In the genomic region with DNA sequence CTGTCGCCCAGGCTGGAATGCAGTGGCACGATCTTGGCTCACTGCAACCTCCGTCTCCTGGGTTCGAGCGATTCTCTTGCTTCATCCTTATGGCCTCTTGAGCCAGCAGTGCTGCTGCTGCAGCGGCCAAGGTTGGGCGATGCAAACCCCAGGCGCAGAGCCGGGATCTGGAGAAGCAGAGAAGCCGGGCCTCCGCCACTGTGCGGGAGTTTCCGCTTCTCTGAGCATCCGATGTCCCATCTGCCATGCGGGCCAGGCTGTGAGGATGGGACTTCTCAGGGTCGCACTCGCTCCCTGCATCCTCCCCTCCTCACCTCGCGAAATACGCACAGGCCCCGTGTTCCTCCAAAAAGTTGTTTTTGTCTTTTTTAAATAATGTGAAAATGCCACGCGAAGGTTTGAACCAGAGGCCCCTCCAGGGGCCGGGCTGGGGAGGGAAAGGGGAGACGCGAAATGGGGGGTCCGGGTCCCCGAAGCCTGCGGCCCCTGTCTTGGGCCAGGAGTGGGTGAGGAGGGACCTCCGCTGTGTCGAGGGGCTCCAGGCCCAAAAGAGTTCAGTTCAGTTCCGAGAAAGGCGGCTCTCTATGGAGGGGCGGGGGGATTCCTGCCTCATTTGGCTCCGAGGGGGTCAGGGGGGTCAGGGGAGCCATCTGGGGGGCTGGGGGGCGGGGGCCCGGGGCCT, we compare ENCODE assay signal across 19 cellular contexts. TPM values are rescaled to one million over a fixed set of nuclear protein-coding genes. Genes with fewer than 3 reads are reported as not detected.
DNase-seq lines count a peak whose midpoint lies in the region; ATAC-seq, FAIRE-seq and TF ChIP-seq lines count a peak whose summit lies in the region.
"Had no signal": no experiment of that assay in that cellular context is flagged by ENCODE, and none has a peak within 500 bp of the region (broad histone marks: within the 10 kb centered on the region; RNA-seq: fewer than 3 reads in every experiment).

No MANE protein-coding gene starts in this region.

- H3K4me1 Mint-ChIP-seq in Caco-2 (ENCODE audit: low read depth, unreplicated experiment): peaks cover 15% of the 10 kb centered on the region
- peaks cover 11% of the 10 kb centered on the region for H3K4me1 Mint-ChIP-seq in stimulated activated effector memory CD8-positive, alpha-beta T cell treated with anti-CD3 and anti-CD28 coated beads, Interleukin-12 subunit alpha, Interleukin-12 subunit beta, amount 100 ng/mL, for 72 hours

- no peak for TF ChIP-seq POLR2A in A549 (IDR thresholded peaks at IDR 0.05; ENCODE audit: low read length)

- no peak for TF ChIP-seq RAD21 in A549 (conservative IDR thresholded peaks at IDR 0.05 in 1 of 2, IDR thresholded peaks at IDR 0.05 in 1 of 2)

- no TSS peak for BruUV-seq in Caco-2 (replicated peaks; lab: Mats Ljungman, UMichigan)

- no peak for TF ChIP-seq EP300 in A549 (IDR thresholded peaks at IDR 0.05)

- H3K36me3 ChIP-seq in Caco-2 (ENCODE audit: control insufficient read depth, insufficient read depth, low read length): no peaks in the 10 kb centered on the region

- WGBS in A549 (ENCODE audit: missing lambda C conversion rate): 92% methylated on average over 34 of the region's 37 CpGs

- CTCF ChIA-PET in A549 (lab: Yijun Ruan, JAX): no interaction called here
- CTCF ChIA-PET in Caco-2 (lab: Charles Lee): no interaction called here
- CTCF ChIA-PET in RWPE1 (lab: Yijun Ruan, JAX): no interaction called here

- H3K4me3 ChIP-seq in A549 (no peak overlapping the region), Caco-2 (ENCODE audit: low read depth, low read length) (no peak overlapping the region)
- H3K4me3 ChIP-seq: GM12878 had no signal

- no peak for TF ChIP-seq CTCF in A549 (IDR thresholded peaks at IDR 0.05)
- TF ChIP-seq CTCF in Caco-2 (IDR thresholded peaks at IDR 0.05; ENCODE audit: insufficient read depth in 1 of 2, low read depth in 1 of 2, low read length in 1 of 2, severe bottlenecking in 1 of 2, unreplicated experiment in 1 of 2): no peak
- no peak for TF ChIP-seq CTCF in RWPE1 (conservative IDR thresholded peaks at IDR 0.05; ENCODE audit: low read depth)

- H3K4me3 Mint-ChIP-seq in Caco-2 (ENCODE audit: unreplicated experiment): no peak overlapping the region
- no peak overlapping the region for H3K4me3 Mint-ChIP-seq in stimulated activated effector memory CD8-positive, alpha-beta T cell treated with anti-CD3 and anti-CD28 coated beads, Interleukin-12 subunit alpha, Interleukin-12 subunit beta, amount 100 ng/mL, for 72 hours
- H3K4me3 Mint-ChIP-seq: B cell had no signal

- POLR2A ChIA-PET in A549 (lab: Yijun Ruan, JAX): no interaction called here
- POLR2A ChIA-PET in Caco-2 (lab: Charles Lee): no interaction called here
- POLR2A ChIA-PET in RWPE1 (lab: Yijun Ruan, JAX; ENCODE audit: low non-redundant PET): no interaction called here

- no peaks in the 10 kb centered on the region for H3K27me3 Mint-ChIP-seq in Caco-2 (ENCODE audit: insufficient read depth, unreplicated experiment)

- no peak overlapping the region for H3K4me2 ChIP-seq in A549

- no peak for FAIRE-seq in A549 (lab: Jason Lieb, UNC)
- FAIRE-seq: GM12878 had no signal

- H3K27ac ChIP-seq in A549 (peak overlapping the region; percentile 55 to 94; a peak in 4 of 6 replicates), RWPE1 (peak overlapping the region; percentile 97; the same call in 1 of the 2 replicates)
- H3K27ac ChIP-seq: HL-60 had no signal

- ATAC-seq in A549 (no peak), GM21423 (IDR thresholded peaks at IDR 0.05; ENCODE audit: unreplicated experiment) (no peak)
- ATAC-seq in stimulated activated effector memory CD8-positive, alpha-beta T cell treated with anti-CD3 and anti-CD28 coated beads, Interleukin-12 subunit alpha, Interleukin-12 subunit beta, amount 100 ng/mL, for 72 hours: no peak
- ATAC-seq: GM12878, Panc1 had no signal

- intact Hi-C loops in Caco-2 (cut with micrococcal nuclease; ENCODE audit: unreplicated experiment): no loop called here

- DNase-seq in A549 (ENCODE audit: low read depth in 1 of 2, low spot score in 1 of 2) (no peak), Caco-2 (no peak), RWPE1 (ENCODE audit: low spot score) (no peak), left kidney (ENCODE audit: low read depth, low spot score) (peak; percentile 34), NCI-H146 treated with DMSO at 0.1 percent for 48 hours (lab: John Stamatoyannopoulos, UW; ENCODE audit: unreplicated experiment) (no peak), SIG-M5 treated with dmso at 0.1 percent for 504 hours (lab: John Stamatoyannopoulos, UW; ENCODE audit: unreplicated experiment) (no peak)
- DNase-seq in stimulated activated effector memory CD8-positive, alpha-beta T cell treated with anti-CD3 and anti-CD28 coated beads, Interleukin-12 subunit alpha, Interleukin-12 subunit beta, amount 100 ng/mL, for 72 hours (ENCODE audit: low spot score in 2 of 2): no peak
- DNase-seq: DMS79 treated with DMSO at 0.1 percent for 48 hours, HCEC 1CT, KG1, NCI-H1105, NCI-H146, NCI-H2081 had no signal

- peaks cover 62% of the 10 kb centered on the region for H3K4me1 ChIP-seq in A549
- H3K4me1 ChIP-seq in Caco-2: peaks cover 13% of the 10 kb centered on the region

- no peaks in the 10 kb centered on the region for H3K27me3 ChIP-seq in Caco-2 (replicated peaks; ENCODE audit: control insufficient read depth, insufficient read depth, low read length)

- H3K36me3 Mint-ChIP-seq in Caco-2 (ENCODE audit: insufficient read depth, unreplicated experiment): peaks cover 66% of the 10 kb centered on the region
- peaks cover 2% of the 10 kb centered on the region for H3K36me3 Mint-ChIP-seq in stimulated activated effector memory CD8-positive, alpha-beta T cell treated with anti-CD3 and anti-CD28 coated beads, Interleukin-12 subunit alpha, Interleukin-12 subunit beta, amount 100 ng/mL, for 72 hours

- no peaks in the 10 kb centered on the region for H3K9me3 Mint-ChIP-seq in Caco-2 (ENCODE audit: unreplicated experiment)
- no peaks in the 10 kb centered on the region for H3K9me3 Mint-ChIP-seq in stimulated activated effector memory CD8-positive, alpha-beta T cell treated with anti-CD3 and anti-CD28 coated beads, Interleukin-12 subunit alpha, Interleukin-12 subunit beta, amount 100 ng/mL, for 72 hours

- peak overlapping the region; percentile 23 for H3K27ac Mint-ChIP-seq in Caco-2 (ENCODE audit: unreplicated experiment)
- no peak overlapping the region for H3K27ac Mint-ChIP-seq in stimulated activated effector memory CD8-positive, alpha-beta T cell treated with anti-CD3 and anti-CD28 coated beads, Interleukin-12 subunit alpha, Interleukin-12 subunit beta, amount 100 ng/mL, for 72 hours
- H3K27ac Mint-ChIP-seq: B cell had no signal

- H3K9me3 ChIP-seq in A549: no peaks in the 10 kb centered on the region
- no peaks in the 10 kb centered on the region for H3K9me3 ChIP-seq in Caco-2

TF ChIP-seq in A549, 52 proteins besides CTCF, POLR2A, EP300 and RAD21 (continues in another document):
- TF ChIP-seq FOXS1 (CRISPR knock-in tag; IDR thresholded peaks at IDR 0.05): no peak
- no peak for TF ChIP-seq TFCP2L1 (CRISPR knock-in tag; IDR thresholded peaks at IDR 0.05)
- TF ChIP-seq HES2 (IDR thresholded peaks at IDR 0.05): no peak
- no peak for TF ChIP-seq GATA3 (IDR thresholded peaks at IDR 0.05; ENCODE audit: borderline replicate concordance)
- TF ChIP-seq HEYL (CRISPR knock-in tag; IDR thresholded peaks at IDR 0.05): no peak
- no peak for TF ChIP-seq MYC (IDR thresholded peaks at IDR 0.05; ENCODE audit: borderline replicate concordance, low read length)
- no peak for TF ChIP-seq ESRRA (IDR thresholded peaks at IDR 0.05; ENCODE audit: borderline replicate concordance, low read length)
- TF ChIP-seq FOSB (CRISPR knock-in tag; IDR thresholded peaks at IDR 0.05): no peak
- TF ChIP-seq ZFP36 (IDR thresholded peaks at IDR 0.05; ENCODE audit: borderline replicate concordance, partially characterized antibody): no peak
- TF ChIP-seq ZNF302 (CRISPR knock-in tag; IDR thresholded peaks at IDR 0.05): no peak
- no peak for TF ChIP-seq KDM1A (IDR thresholded peaks at IDR 0.05; ENCODE audit: low read depth)
- no peak for TF ChIP-seq NPAS2 (CRISPR knock-in tag; IDR thresholded peaks at IDR 0.05; ENCODE audit: borderline replicate concordance)
- no peak for TF ChIP-seq CHD2 (IDR thresholded peaks at IDR 0.05; ENCODE audit: low read length, partially characterized antibody)
- TF ChIP-seq TP53 (CRISPR knock-in tag; IDR thresholded peaks at IDR 0.05): no peak
- no peak for TF ChIP-seq KDM5A (IDR thresholded peaks at IDR 0.05)

RNA-seq across cellular contexts. Expression of gene CYTH2, which starts 15.9 kb away (rescaled TPM):
- polyA plus RNA-seq in A549 (2011; rRNA removed) (33.4 and 36.9 TPM in 2 replicates), A549 (2017; fragmentation: RNase III; extraction: RNeasy Plus Mini Kit Qiagen cat#74134 plus additional on column Dnase treatment) (42.3 to 55.4 TPM (median 50.5 TPM) in 3 replicates)
- 48.4 and 61.1 TPM in 2 replicates for polyA plus RNA-seq in A549 (2012; cell fraction: cytosol; rRNA removed)
- polyA plus RNA-seq in A549 (2012; cell fraction: nucleus; rRNA removed): 158 and 205 TPM in 2 replicates
- 49.4 and 52.6 TPM in 2 replicates for polyA minus RNA-seq in A549 (2011; rRNA and poly(A)+ RNA removed)
- 74.6 and 81.3 TPM in 2 replicates for total RNA-seq in Caco-2 (2022)

RNA-seq across cellular contexts. Expression of gene LMTK3, which starts 26.6 kb away (rescaled TPM):
- polyA plus RNA-seq in A549 (2011; rRNA removed): 0.62 and 0.95 TPM in 2 replicates
- 2.6 and 3.8 TPM in 2 replicates for polyA plus RNA-seq in A549 (2012; cell fraction: cytosol; rRNA removed)
- 9.6 and 11.7 TPM in 2 replicates for polyA plus RNA-seq in A549 (2012; cell fraction: nucleus; rRNA removed)
- 4.6 to 6.1 TPM (median 5.6 TPM) in 3 replicates for polyA plus RNA-seq in A549 (2017; fragmentation: RNase III; extraction: RNeasy Plus Mini Kit Qiagen cat#74134 plus additional on column Dnase treatment)
- 0.45 and 0.54 TPM in 2 replicates for polyA minus RNA-seq in A549 (2011; rRNA and poly(A)+ RNA removed)
- total RNA-seq in Caco-2 (2022): 22.4 and 22.6 TPM in 2 replicates
- total RNA-seq: SK-MEL-5 had no signal

RNA-seq across cellular contexts. Expression of gene KCNJ14, which starts 29.7 kb away (rescaled TPM):
- polyA plus RNA-seq in A549 (2011; rRNA removed): 1.9 and 2.2 TPM in 2 replicates
- polyA plus RNA-seq in A549 (2012; cell fraction: cytosol; rRNA removed): 1.5 and 1.9 TPM in 2 replicates
- polyA plus RNA-seq in A549 (2012; cell fraction: nucleus; rRNA removed): 12.5 and 14.5 TPM in 2 replicates
- 1.3 to 1.4 TPM (median 1.3 TPM) in 3 replicates for polyA plus RNA-seq in A549 (2017; fragmentation: RNase III; extraction: RNeasy Plus Mini Kit Qiagen cat#74134 plus additional on column Dnase treatment)
- 1.9 and 2.4 TPM in 2 replicates for polyA minus RNA-seq in A549 (2011; rRNA and poly(A)+ RNA removed)
- total RNA-seq in Caco-2 (2022): 3.6 and 3.9 TPM in 2 replicates

RNA-seq across cellular contexts. Expression of gene GRWD1, which starts 39.3 kb away (rescaled TPM):
- polyA plus RNA-seq in A549 (2011; rRNA removed) (40.0 and 48.1 TPM in 2 replicates), A549 (2017; fragmentation: RNase III; extraction: RNeasy Plus Mini Kit Qiagen cat#74134 plus additional on column Dnase treatment) (82.1 to 87.0 TPM (median 84.2 TPM) in 3 replicates)
- 64.4 and 73.9 TPM in 2 replicates for polyA plus RNA-seq in A549 (2012; cell fraction: cytosol; rRNA removed)
- polyA plus RNA-seq in A549 (2012; cell fraction: nucleus; rRNA removed): 93.3 and 105 TPM in 2 replicates
- 28.1 and 30.0 TPM in 2 replicates for polyA minus RNA-seq in A549 (2011; rRNA and poly(A)+ RNA removed)
- total RNA-seq in Caco-2 (2022): 77.3 and 77.4 TPM in 2 replicates
